Comparison of ENCODE assay signal across 1 cellular context in the genomic region with DNA sequence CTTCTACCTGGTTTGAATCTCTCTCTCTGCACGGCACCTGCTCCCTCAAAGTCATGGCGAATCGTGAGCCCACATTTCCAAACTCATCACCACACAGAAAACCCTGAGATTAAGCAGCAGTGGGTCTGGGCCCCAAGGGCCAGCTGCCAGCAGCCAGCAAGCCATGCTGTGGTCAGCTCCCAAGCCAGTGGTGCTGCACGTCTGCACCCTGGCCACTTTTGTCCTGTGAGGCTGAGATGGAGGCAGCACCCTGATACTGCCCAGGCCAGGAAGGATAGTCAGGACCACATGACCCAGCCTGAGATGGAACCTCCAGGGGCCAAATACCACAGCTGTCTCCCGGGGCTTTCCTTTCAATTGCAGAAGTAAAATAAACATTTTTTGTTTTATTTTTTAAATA.
TF ChIP-seq lines count a peak whose summit lies in the region.

No MANE protein-coding gene starts in this region.

TF ChIP-seq in WTC11, 78 proteins besides CTCF, POLR2A, EP300 and RAD21:
- no peak for TF ChIP-seq ZNF532 (CRISPR knock-in tag; IDR thresholded peaks at IDR 0.05; ENCODE audit: borderline replicate concordance)
- no peak for TF ChIP-seq EMX1 (CRISPR knock-in tag; IDR thresholded peaks at IDR 0.05)
- TF ChIP-seq GTF2I (CRISPR knock-in tag; conservative IDR thresholded peaks at IDR 0.05), result no peak
- no peak for TF ChIP-seq NFE2L1 (CRISPR knock-in tag; IDR thresholded peaks at IDR 0.05)
- no peak for TF ChIP-seq MYBL2 (CRISPR knock-in tag; IDR thresholded peaks at IDR 0.05)
- no peak for TF ChIP-seq ZNF281 (CRISPR knock-in tag; IDR thresholded peaks at IDR 0.05)
- TF ChIP-seq ZNF232 (CRISPR knock-in tag; IDR thresholded peaks at IDR 0.05), result no peak
- no peak for TF ChIP-seq GABPB1 (CRISPR knock-in tag; IDR thresholded peaks at IDR 0.05)
- TF ChIP-seq PRRX2 (CRISPR knock-in tag; IDR thresholded peaks at IDR 0.05), result no peak
- TF ChIP-seq HMGXB4 (CRISPR knock-in tag; IDR thresholded peaks at IDR 0.05), result no peak
- TF ChIP-seq CREM (CRISPR knock-in tag; IDR thresholded peaks at IDR 0.05), result no peak
- TF ChIP-seq NR2C2 (CRISPR knock-in tag; IDR thresholded peaks at IDR 0.05), result no peak
- no peak for TF ChIP-seq ETV6 (CRISPR knock-in tag; IDR thresholded peaks at IDR 0.05)
- no peak for TF ChIP-seq TEAD4 (CRISPR knock-in tag; IDR thresholded peaks at IDR 0.05)
- TF ChIP-seq TCF7 (CRISPR knock-in tag; IDR thresholded peaks at IDR 0.05; ENCODE audit: low read depth), result no peak
- TF ChIP-seq, protein P1, sequence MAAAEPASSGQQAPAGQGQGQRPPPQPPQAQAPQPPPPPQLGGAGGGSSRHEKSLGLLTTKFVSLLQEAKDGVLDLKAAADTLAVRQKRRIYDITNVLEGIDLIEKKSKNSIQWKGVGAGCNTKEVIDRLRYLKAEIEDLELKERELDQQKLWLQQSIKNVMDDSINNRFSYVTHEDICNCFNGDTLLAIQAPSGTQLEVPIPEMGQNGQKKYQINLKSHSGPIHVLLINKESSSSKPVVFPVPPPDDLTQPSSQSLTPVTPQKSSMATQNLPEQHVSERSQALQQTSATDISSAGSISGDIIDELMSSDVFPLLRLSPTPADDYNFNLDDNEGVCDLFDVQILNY (CRISPR knock-in tag; IDR thresholded peaks at IDR 0.05), result no peak
- no peak for TF ChIP-seq USF2 (CRISPR knock-in tag; IDR thresholded peaks at IDR 0.05)
- TF ChIP-seq SMAD4 (CRISPR knock-in tag; IDR thresholded peaks at IDR 0.05), result no peak
- no peak for TF ChIP-seq TEAD1 (CRISPR knock-in tag; IDR thresholded peaks at IDR 0.05)
- TF ChIP-seq, protein P2, sequence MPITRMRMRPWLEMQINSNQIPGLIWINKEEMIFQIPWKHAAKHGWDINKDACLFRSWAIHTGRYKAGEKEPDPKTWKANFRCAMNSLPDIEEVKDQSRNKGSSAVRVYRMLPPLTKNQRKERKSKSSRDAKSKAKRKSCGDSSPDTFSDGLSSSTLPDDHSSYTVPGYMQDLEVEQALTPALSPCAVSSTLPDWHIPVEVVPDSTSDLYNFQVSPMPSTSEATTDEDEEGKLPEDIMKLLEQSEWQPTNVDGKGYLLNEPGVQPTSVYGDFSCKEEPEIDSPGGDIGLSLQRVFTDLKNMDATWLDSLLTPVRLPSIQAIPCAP (CRISPR knock-in tag; IDR thresholded peaks at IDR 0.05), result no peak
